ENCODE assay signal across 16 cellular contexts in genomic region chr11:74980627-74981026, GRCh38.
"Had no signal": no experiment of that assay in that cellular context is flagged by ENCODE, and none has a peak within 500 bp of the region (broad histone marks: within the 10 kb centered on the region; RNA-seq: fewer than 3 reads in every experiment).

No MANE protein-coding gene starts in this region.

- H3K27me3 ChIP-seq: cardiac muscle cell, gastrocnemius medialis, neural progenitor cell, ovary, sigmoid colon, upper lobe of left lung had no signal

- H3K27ac ChIP-seq: cardiac muscle cell, epithelial cell of prostate, gastrocnemius medialis, neural progenitor cell, ovary, sigmoid colon, upper lobe of left lung, WERI-Rb-1 had no signal

- H3K36me3 ChIP-seq: neural progenitor cell, ovary had no signal

- H3K4me1 ChIP-seq: neural progenitor cell, sigmoid colon, upper lobe of left lung had no signal

- FAIRE-seq: colon had no signal

- DNase-seq: activated CD4-positive, alpha-beta memory T cell treated with anti-CD3 and anti-CD28 coated beads, Interleukin-2, amount 10 ng/mL, durations not matched to agents 7 days and 5 days; activated CD4-positive, alpha-beta T cell treated with anti-CD3 and anti-CD28 coated beads for 36 hours; activated naive CD4-positive, alpha-beta T cell treated with anti-CD3 and anti-CD28 coated beads, Interleukin-2, amount 10 ng/mL, durations not matched to agents 7 days and 5 days; effector CD4-positive, alpha-beta T cell; gastrocnemius medialis; islet precursor cell; ovary; sigmoid colon; stimulated activated CD4-positive, alpha-beta T cell treated with anti-CD3 and anti-CD28 coated beads, Interleukin-2, amount 100 ng/mL, for 24 hours; stimulated activated naive CD8-positive, alpha-beta T cell treated with anti-CD3 and anti-CD28 coated beads, Interleukin-15, Interleukin-2, amounts not matched to agents 100 U/mL and 50 U/mL, for 24 hours; upper lobe of left lung; WERI-Rb-1 had no signal

- H3K4me2 ChIP-seq: neural progenitor cell had no signal

- H3K27me3 Mint-ChIP-seq: activated CD4-positive, alpha-beta memory T cell treated with anti-CD3 and anti-CD28 coated beads, Interleukin-2, amount 10 ng/mL, durations not matched to agents 7 days and 5 days; activated CD4-positive, alpha-beta T cell treated with anti-CD3 and anti-CD28 coated beads for 36 hours; activated naive CD4-positive, alpha-beta T cell treated with anti-CD3 and anti-CD28 coated beads, Interleukin-2, amount 10 ng/mL, durations not matched to agents 7 days and 5 days had no signal

- H2AFZ ChIP-seq: neural progenitor cell had no signal

- H3K9ac ChIP-seq: neural progenitor cell had no signal

- H3K4me3 Mint-ChIP-seq: activated CD4-positive, alpha-beta memory T cell treated with anti-CD3 and anti-CD28 coated beads, Interleukin-2, amount 10 ng/mL, durations not matched to agents 7 days and 5 days; activated CD4-positive, alpha-beta T cell treated with anti-CD3 and anti-CD28 coated beads for 36 hours; activated naive CD4-positive, alpha-beta T cell treated with anti-CD3 and anti-CD28 coated beads, Interleukin-2, amount 10 ng/mL, durations not matched to agents 7 days and 5 days; neural progenitor cell had no signal

- H3K9me3 Mint-ChIP-seq: activated CD4-positive, alpha-beta memory T cell treated with anti-CD3 and anti-CD28 coated beads, Interleukin-2, amount 10 ng/mL, durations not matched to agents 7 days and 5 days; activated naive CD4-positive, alpha-beta T cell treated with anti-CD3 and anti-CD28 coated beads, Interleukin-2, amount 10 ng/mL, durations not matched to agents 7 days and 5 days; neural progenitor cell had no signal

- H3K27ac Mint-ChIP-seq: activated CD4-positive, alpha-beta memory T cell treated with anti-CD3 and anti-CD28 coated beads, Interleukin-2, amount 10 ng/mL, durations not matched to agents 7 days and 5 days; activated CD4-positive, alpha-beta T cell treated with anti-CD3 and anti-CD28 coated beads for 36 hours; activated naive CD4-positive, alpha-beta T cell treated with anti-CD3 and anti-CD28 coated beads, Interleukin-2, amount 10 ng/mL, durations not matched to agents 7 days and 5 days; neural progenitor cell had no signal

- H3K4me1 Mint-ChIP-seq: activated CD4-positive, alpha-beta memory T cell treated with anti-CD3 and anti-CD28 coated beads, Interleukin-2, amount 10 ng/mL, durations not matched to agents 7 days and 5 days; activated CD4-positive, alpha-beta T cell treated with anti-CD3 and anti-CD28 coated beads for 36 hours; activated naive CD4-positive, alpha-beta T cell treated with anti-CD3 and anti-CD28 coated beads, Interleukin-2, amount 10 ng/mL, durations not matched to agents 7 days and 5 days; neural progenitor cell had no signal

- H3K9me3 ChIP-seq: gastrocnemius medialis, ovary, sigmoid colon, upper lobe of left lung had no signal

- H3K4me3 ChIP-seq: cardiac muscle cell, gastrocnemius medialis, neural progenitor cell, ovary, sigmoid colon, upper lobe of left lung had no signal
